29 cellular contexts compared by ENCODE assay signal in genomic region chr4:110945600-110945999, GRCh38.
"Had no signal": no experiment of that assay in that cellular context is flagged by ENCODE, and none has a peak within 500 bp of the region (broad histone marks: within the 10 kb centered on the region; RNA-seq: fewer than 3 reads in every experiment).

No MANE protein-coding gene starts in this region.

- H3K9me3 Mint-ChIP-seq: activated CD4-positive, alpha-beta memory T cell treated with anti-CD3 and anti-CD28 coated beads, Interleukin-2, amount 10 ng/mL, durations not matched to agents 7 days and 5 days; activated CD4-positive, alpha-beta T cell treated with anti-CD3 and anti-CD28 coated beads, Interleukin-2, amount 10 ng/mL, durations not matched to agents 7 days and 5 days; activated T-cell treated with anti-CD3 and anti-CD28 coated beads, Interleukin-2, amount 50 U/mL, for 4 hours; activated T-helper 17 cell treated with anti-CD3 and anti-CD28 coated beads, Interleukin-2, amount 50 U/mL, for 72 hours; effector memory CD8-positive, alpha-beta T cell; T-helper 2 cell treated with Interferon-gamma antibody and Interleukin-4, amounts not matched to agents 5 μg/mL and 100 μg/mL, for 36 hours had no signal

- DNase-seq: activated CD4-positive, alpha-beta memory T cell treated with anti-CD3 and anti-CD28 coated beads, Interleukin-2, amount 10 ng/mL, durations not matched to agents 7 days and 5 days; activated CD4-positive, alpha-beta T cell treated with anti-CD3 and anti-CD28 coated beads for 1 hour; activated CD4-positive, alpha-beta T cell treated with anti-CD3 and anti-CD28 coated beads for 4 hours; activated CD4-positive, alpha-beta T cell treated with anti-CD3 and anti-CD28 coated beads, Interleukin-2, amount 10 ng/mL, durations not matched to agents 7 days and 5 days; activated CD4-positive, alpha-beta T cell treated with anti-CD3 and anti-CD28 coated beads, Interleukin-2, amount 50 U/mL, for 4 hours; activated effector memory CD4-positive, alpha-beta T cell treated with Interleukin-2 at 50 U/mL for 16 hours; activated gamma-delta T cell treated with Interleukin-2 at 50 U/mL for 16 hours; activated naive CD4-positive, alpha-beta T cell treated with anti-CD3 and anti-CD28 coated beads, Interleukin-2, amount 50 U/mL, for 16 hours; activated naive CD4-positive, alpha-beta T cell treated with Interleukin-2 at 50 U/mL for 16 hours; activated T-cell treated with anti-CD3 and anti-CD28 coated beads, Interleukin-2, amount 50 U/mL, for 4 hours; amniotic stem cell; anterior cingulate cortex; brain microvascular endothelial cell; cortex of kidney; dermis blood vessel endothelial cell; effector CD4-positive, alpha-beta T cell; effector memory CD8-positive, alpha-beta T cell; erythroblast; foreskin keratinocyte; gastrocnemius medialis; glutamatergic neuron; T-helper 1 cell; T-helper 17 cell; T1000 had no signal

- H3K27ac Mint-ChIP-seq: activated CD4-positive, alpha-beta memory T cell treated with anti-CD3 and anti-CD28 coated beads, Interleukin-2, amount 10 ng/mL, durations not matched to agents 7 days and 5 days; activated CD4-positive, alpha-beta T cell treated with anti-CD3 and anti-CD28 coated beads, Interleukin-2, amount 10 ng/mL, durations not matched to agents 7 days and 5 days; activated naive CD8-positive, alpha-beta T cell; activated T-helper 17 cell treated with anti-CD3 and anti-CD28 coated beads, Interleukin-2, amount 50 U/mL, for 72 hours; effector memory CD8-positive, alpha-beta T cell; T-helper 17 cell; T-helper 2 cell treated with Interferon-gamma antibody and Interleukin-4, amounts not matched to agents 5 μg/mL and 100 μg/mL, for 36 hours had no signal

- H3K4me1 ChIP-seq: esophagus muscularis mucosa, foreskin keratinocyte, gastrocnemius medialis had no signal

- H3K27ac ChIP-seq: brain microvascular endothelial cell, esophagus muscularis mucosa, foreskin keratinocyte, gastrocnemius medialis had no signal

- H3K4me3 Mint-ChIP-seq: activated CD4-positive, alpha-beta memory T cell treated with anti-CD3 and anti-CD28 coated beads, Interleukin-2, amount 10 ng/mL, durations not matched to agents 7 days and 5 days; activated CD4-positive, alpha-beta T cell treated with anti-CD3 and anti-CD28 coated beads, Interleukin-2, amount 10 ng/mL, durations not matched to agents 7 days and 5 days; activated naive CD8-positive, alpha-beta T cell; activated T-cell treated with anti-CD3 and anti-CD28 coated beads, Interleukin-2, amount 50 U/mL, for 4 hours; activated T-helper 17 cell treated with anti-CD3 and anti-CD28 coated beads, Interleukin-2, amount 50 U/mL, for 72 hours; central memory CD8-positive, alpha-beta T cell; effector memory CD8-positive, alpha-beta T cell; T-helper 17 cell; T-helper 2 cell treated with Interferon-gamma antibody and Interleukin-4, amounts not matched to agents 5 μg/mL and 100 μg/mL, for 36 hours had no signal

- ATAC-seq: activated T-cell treated with anti-CD3 and anti-CD28 coated beads, Interleukin-2, amount 50 U/mL, for 4 hours; activated T-helper 17 cell treated with anti-CD3 and anti-CD28 coated beads, Interleukin-2, amount 50 U/mL, for 72 hours; effector memory CD8-positive, alpha-beta T cell; foreskin keratinocyte; gastrocnemius medialis; T-helper 17 cell had no signal

- H3K4me1 Mint-ChIP-seq: activated CD4-positive, alpha-beta memory T cell treated with anti-CD3 and anti-CD28 coated beads, Interleukin-2, amount 10 ng/mL, durations not matched to agents 7 days and 5 days; activated CD4-positive, alpha-beta T cell treated with anti-CD3 and anti-CD28 coated beads, Interleukin-2, amount 10 ng/mL, durations not matched to agents 7 days and 5 days; activated T-helper 17 cell treated with anti-CD3 and anti-CD28 coated beads, Interleukin-2, amount 50 U/mL, for 72 hours; central memory CD8-positive, alpha-beta T cell; T-helper 17 cell had no signal

- H3K4me3 ChIP-seq: esophagus muscularis mucosa, gastrocnemius medialis had no signal

- H3K27me3 ChIP-seq: brain microvascular endothelial cell, esophagus muscularis mucosa, foreskin keratinocyte, gastrocnemius medialis had no signal

- H3K36me3 ChIP-seq: brain microvascular endothelial cell, esophagus muscularis mucosa, gastrocnemius medialis had no signal

- H3K9me3 ChIP-seq: esophagus muscularis mucosa had no signal

- H3K27me3 Mint-ChIP-seq: activated CD4-positive, alpha-beta memory T cell treated with anti-CD3 and anti-CD28 coated beads, Interleukin-2, amount 10 ng/mL, durations not matched to agents 7 days and 5 days; activated CD4-positive, alpha-beta T cell treated with anti-CD3 and anti-CD28 coated beads, Interleukin-2, amount 10 ng/mL, durations not matched to agents 7 days and 5 days; activated naive CD8-positive, alpha-beta T cell; activated T-helper 17 cell treated with anti-CD3 and anti-CD28 coated beads, Interleukin-2, amount 50 U/mL, for 72 hours; central memory CD8-positive, alpha-beta T cell; effector memory CD8-positive, alpha-beta T cell; T-helper 17 cell had no signal

- H3K36me3 Mint-ChIP-seq: activated naive CD8-positive, alpha-beta T cell had no signal
